Comparison of ENCODE assay signal across 1 cellular context in the genomic region with DNA sequence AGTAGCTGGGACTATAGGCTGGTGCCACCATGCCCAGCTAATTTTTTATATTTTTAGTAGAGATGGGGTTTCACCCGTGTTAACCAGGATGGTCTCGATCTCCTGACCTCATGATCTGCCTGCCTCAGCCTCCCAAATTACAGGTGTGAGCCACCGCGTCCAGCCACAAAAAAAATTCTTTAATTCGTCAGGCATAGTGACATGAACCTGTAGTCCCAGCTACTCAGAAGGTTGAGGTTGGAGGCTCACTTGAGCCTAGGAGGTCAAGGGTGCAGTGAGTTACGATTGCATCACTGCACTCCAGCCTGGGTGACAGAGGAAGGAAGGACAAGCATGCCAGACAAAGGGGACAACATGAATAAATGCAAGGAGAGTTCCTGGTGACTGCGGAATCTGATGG.
TF ChIP-seq lines count a peak whose summit lies in the region.

No MANE protein-coding gene starts in this region.

TF ChIP-seq in GM23338, 12 proteins besides CTCF, POLR2A, EP300 and RAD21 (continued from another document):
- TF ChIP-seq, protein P1, sequence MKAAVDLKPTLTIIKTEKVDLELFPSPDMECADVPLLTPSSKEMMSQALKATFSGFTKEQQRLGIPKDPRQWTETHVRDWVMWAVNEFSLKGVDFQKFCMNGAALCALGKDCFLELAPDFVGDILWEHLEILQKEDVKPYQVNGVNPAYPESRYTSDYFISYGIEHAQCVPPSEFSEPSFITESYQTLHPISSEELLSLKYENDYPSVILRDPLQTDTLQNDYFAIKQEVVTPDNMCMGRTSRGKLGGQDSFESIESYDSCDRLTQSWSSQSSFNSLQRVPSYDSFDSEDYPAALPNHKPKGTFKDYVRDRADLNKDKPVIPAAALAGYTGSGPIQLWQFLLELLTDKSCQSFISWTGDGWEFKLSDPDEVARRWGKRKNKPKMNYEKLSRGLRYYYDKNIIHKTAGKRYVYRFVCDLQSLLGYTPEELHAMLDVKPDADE (IDR thresholded peaks at IDR 0.05): no peak
- TF ChIP-seq ZNF331 (CRISPR knock-in tag; IDR thresholded peaks at IDR 0.05; ENCODE audit: low read depth): no peak
- no peak for TF ChIP-seq NANOG (IDR thresholded peaks at IDR 0.05; ENCODE audit: borderline replicate concordance)
TF ChIP-seq in GM23338: peak in this region for 0.
